ENCODE assay signal across 13 cellular contexts in the genomic region with DNA sequence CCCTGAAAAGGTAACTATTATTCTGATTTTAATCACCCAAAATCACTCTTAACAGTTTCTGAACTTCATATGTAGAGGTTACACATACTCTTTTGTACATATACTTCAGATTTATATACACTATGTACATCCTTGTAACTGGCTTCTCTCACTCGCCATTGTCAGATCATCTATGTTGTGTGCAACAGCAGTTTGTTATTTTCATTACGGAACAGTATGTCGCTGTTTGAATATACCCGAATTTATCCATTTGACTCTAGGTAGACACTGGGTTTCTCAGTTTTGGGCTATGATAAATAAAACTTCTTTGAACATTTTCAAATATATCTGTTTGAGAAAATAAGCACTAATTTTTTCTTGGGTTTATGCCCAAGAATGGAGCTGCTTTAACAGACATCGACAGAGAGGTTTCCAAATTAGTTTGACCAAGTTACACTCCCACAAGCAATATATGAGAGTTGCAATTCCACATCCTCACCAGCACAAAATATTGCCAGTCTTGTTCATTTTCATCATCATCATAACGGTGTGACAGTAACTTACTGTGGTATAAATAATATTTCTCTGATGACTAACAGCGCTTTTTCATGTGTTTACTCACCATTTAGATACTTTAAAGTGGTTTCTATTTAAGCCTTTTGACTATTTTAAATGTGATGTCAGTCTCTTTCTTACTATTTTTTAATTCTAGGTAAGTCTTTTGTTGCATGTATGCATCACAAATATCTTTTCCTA.
DNase-seq lines count a peak whose midpoint lies in the region; ATAC-seq and TF ChIP-seq lines count a peak whose summit lies in the region.
"Had no signal": no experiment of that assay in that cellular context is flagged by ENCODE, and none has a peak within 500 bp of the region (broad histone marks: within the 10 kb centered on the region; RNA-seq: fewer than 3 reads in every experiment).

No MANE protein-coding gene starts in this region.

- 63 to 66% methylated on average over 7 of the region's 7 CpGs for WGBS in GM23248 (ENCODE audit: low coverage in 1 of 2, low lambda C conversion rate in 2 of 2, missing lambda C conversion rate in 2 of 2), 2 experiments

- H3K9me3 ChIP-seq in BE2C, result no peaks in the 10 kb centered on the region
- no peaks in the 10 kb centered on the region for H3K9me3 ChIP-seq in GM23248 (ENCODE audit: low read depth)
- H3K9me3 ChIP-seq: esophagus muscularis mucosa, right lobe of liver had no signal

- H3K4me1 Mint-ChIP-seq in progenitor cell of endocrine pancreas (ENCODE audit: low read depth), result no peaks in the 10 kb centered on the region

- peaks cover 22% of the 10 kb centered on the region for H3F3A ChIP-seq in GM23248 (ENCODE audit: insufficient read depth)

- H3K36me3 Mint-ChIP-seq in progenitor cell of endocrine pancreas (ENCODE audit: insufficient read depth), result peaks cover 8% of the 10 kb centered on the region

- intact Hi-C loops in sciatic nerve (cut with DNase I), result no loop called here

- H3K27me3 ChIP-seq in BE2C (no peaks in the 10 kb centered on the region), GM23248 (replicated peaks; ENCODE audit: insufficient read depth) (no peaks in the 10 kb centered on the region)
- H3K27me3 ChIP-seq: esophagus muscularis mucosa, right lobe of liver had no signal

- H3K27ac Mint-ChIP-seq in progenitor cell of endocrine pancreas, result no peak overlapping the region

- H3K36me3 ChIP-seq in BE2C (peaks cover 11% of the 10 kb centered on the region), GM23248 (ENCODE audit: low read depth) (no peaks in the 10 kb centered on the region; the same call in none of the 2 replicates)

- H3K9me2 ChIP-seq in GM23248 (ENCODE audit: insufficient read depth), result no peaks in the 10 kb centered on the region

- no peak overlapping the region for H3K4me3 Mint-ChIP-seq in progenitor cell of endocrine pancreas (ENCODE audit: low read depth)

- H3K4me2 ChIP-seq in GM23248 (ENCODE audit: unreplicated experiment), result peak overlapping the region; percentile 34

- DNase-seq in BE2C (no peak), GM23248 (peak; percentile 83), SW 1271 (lab: John Stamatoyannopoulos, UW) (peak; percentile 57 to 63), hepatic stellate cell (ENCODE audit: low spot score) (peak; percentile 12), NCI-H1048 (lab: John Stamatoyannopoulos, UW) (no peak), progenitor cell of endocrine pancreas (ENCODE audit: low spot score, unreplicated experiment) (no peak), cerebellum (ENCODE audit: low spot score) (no peak), sciatic nerve (ENCODE audit: low spot score) (no peak)
- DNase-seq: NCI-H1436 treated with DMSO at 0.1 percent for 48 hours, OCI-M1, right lobe of liver had no signal

- no peak overlapping the region for H3K9ac ChIP-seq in GM23248

- 0 out of 2 replicates have a peak, but pooled peaks have one; percentile 5 for TF ChIP-seq CTCF in BE2C (IDR thresholded peaks at IDR 0.05; ENCODE audit: low read depth, low read length)
- no peak for TF ChIP-seq CTCF in progenitor cell of endocrine pancreas (IDR thresholded peaks at IDR 0.05; ENCODE audit: unreplicated experiment)

- no peaks in the 10 kb centered on the region for H3K9me3 Mint-ChIP-seq in progenitor cell of endocrine pancreas (ENCODE audit: low read depth)

- no peaks in the 10 kb centered on the region for H3K27me3 Mint-ChIP-seq in progenitor cell of endocrine pancreas

- peak overlapping the region; percentile 43 for H3K27ac ChIP-seq in GM23248
- H3K27ac ChIP-seq: esophagus muscularis mucosa, right lobe of liver, VCaP had no signal

- H4K20me1 ChIP-seq in GM23248 (ENCODE audit: insufficient read depth), result no peaks in the 10 kb centered on the region

- H3K4me3 ChIP-seq in BE2C (ENCODE audit: low read depth, low read length) (no peak overlapping the region), GM23248 (no peak overlapping the region)
- H3K4me3 ChIP-seq: esophagus muscularis mucosa, right lobe of liver had no signal

- no peaks in the 10 kb centered on the region for H3K79me2 ChIP-seq in GM23248 (ENCODE audit: insufficient read depth)

- H2AFZ ChIP-seq in GM23248, result no peak overlapping the region

- no peak for ATAC-seq in sciatic nerve
- ATAC-seq: right lobe of liver had no signal

- in situ Hi-C loops in GM23248 (cut with MboI), result loop anchor here (10.0 kb wide), 1 partner anchor 898 kb away; no protein-coding TSS in a partner anchor

- peaks cover 5% of the 10 kb centered on the region for H3K4me1 ChIP-seq in BE2C
- H3K4me1 ChIP-seq in GM23248 (ENCODE audit: insufficient read depth), result peaks cover 5% of the 10 kb centered on the region
- H3K4me1 ChIP-seq: esophagus muscularis mucosa, right lobe of liver had no signal

Comparison
In these comparisons a context has a peak if more than half of its experiments do, and no peak if none do; other contexts are left out.
1. DNase-seq: peak in GM23248 (single experiment), SW 1271 (2 of 2) and hepatic stellate cell (single experiment); none in BE2C (single experiment), NCI-H1048 (single experiment), progenitor cell of endocrine pancreas (single experiment), cerebellum (single experiment) and sciatic nerve (single experiment).